In the genomic region with DNA sequence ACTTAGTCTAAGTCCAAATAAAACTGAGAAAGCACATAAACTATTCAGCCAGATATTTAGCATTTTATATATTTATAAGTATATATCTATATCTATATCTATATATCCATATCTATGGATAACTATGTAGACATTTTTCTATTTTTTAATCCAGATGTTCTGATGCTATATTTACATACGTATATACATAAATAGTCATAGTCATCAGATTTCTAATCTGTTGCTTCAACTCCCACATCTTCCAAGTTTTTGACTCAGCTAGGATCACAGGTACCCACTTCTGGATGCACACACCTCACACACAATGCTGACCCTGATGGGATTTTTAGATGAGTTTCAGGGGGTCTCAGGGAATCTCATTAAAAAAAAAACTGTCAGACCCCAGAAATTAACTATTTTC, we compare ENCODE assay signal across 31 cellular contexts. TPM values are rescaled to one million over a fixed set of nuclear protein-coding genes. Genes with fewer than 3 reads are reported as not detected.
"Had no signal": no experiment of that assay in that cellular context is flagged by ENCODE, and none has a peak within 500 bp of the region (broad histone marks: within the 10 kb centered on the region; RNA-seq: fewer than 3 reads in every experiment).

No MANE protein-coding gene starts in this region.

- H3K4me1 ChIP-seq: parathyroid adenoma, psoas muscle, uterus had no signal

- H3K27ac ChIP-seq: neural progenitor cell, ovary, parathyroid adenoma, psoas muscle, skin epidermis, spleen, suprapubic skin, testis, tibial artery, transverse colon, upper lobe of right lung, uterus had no signal

- H3K4me2 ChIP-seq: neural progenitor cell, smooth muscle cell had no signal

- H2AFZ ChIP-seq: neural progenitor cell, parathyroid adenoma had no signal

- H3K9me3 ChIP-seq: ovary, psoas muscle, spleen, suprapubic skin, testis, tibial artery, transverse colon, upper lobe of right lung, uterus had no signal

- ATAC-seq: natural killer cell; psoas muscle; right cardiac atrium; sciatic nerve; stimulated activated memory B cell treated with anti-CD40 and anti-IgM and Interleukin-4, amounts not matched to agents 10 μg/mL and 1 μg/mL and 100 μg/mL, for 72 hours; stimulated activated naive CD8-positive, alpha-beta T cell treated with anti-CD3 and anti-CD28 coated beads, Interleukin-15, amount 100 ng/mL, for 72 hours; stimulated activated naive CD8-positive, alpha-beta T cell treated with anti-CD3 and anti-CD28 coated beads, Interleukin-15, Interleukin-2, amounts not matched to agents 100 U/mL and 50 U/mL, for 24 hours; upper lobe of right lung had no signal

- H3K27me3 ChIP-seq: neural progenitor cell, ovary, suprapubic skin, testis, transverse colon, upper lobe of right lung, uterus had no signal

- H3K36me3 ChIP-seq: neural progenitor cell, ovary, spleen, suprapubic skin, tibial artery, transverse colon, upper lobe of right lung, uterus had no signal

- DNase-seq: natural killer cell; occipital lobe; ovary; posterior cingulate gyrus; psoas muscle; right cardiac atrium; spleen; stimulated activated CD4-positive, alpha-beta T cell treated with anti-CD3 and anti-CD28 coated beads, Interleukin-12 subunit alpha, Interleukin-12 subunit beta, amount 100 ng/mL, for 4 hours; stimulated activated CD4-positive, alpha-beta T cell treated with anti-CD3 and anti-CD28 coated beads, Interleukin-1b, Interleukin-23, amount 100 ng/mL, for 48 hours; stimulated activated CD4-positive, alpha-beta T cell treated with anti-CD3 and anti-CD28 coated beads, Interleukin-4, amount 100 ng/mL, for 1 hour; stimulated activated CD4-positive, alpha-beta T cell treated with anti-CD3 and anti-CD28 coated beads, Interleukin-4, amount 100 ng/mL, for 4 hours; stimulated activated CD8-positive, alpha-beta memory T cell treated with anti-CD3 and anti-CD28 coated beads, Interleukin-4, amount 100 ng/mL, for 48 hours; stimulated activated naive CD4-positive, alpha-beta T cell; stimulated activated naive CD8-positive, alpha-beta T cell treated with anti-CD3 and anti-CD28 coated beads, Interleukin-15, amount 100 ng/mL, for 72 hours; stimulated activated naive CD8-positive, alpha-beta T cell treated with anti-CD3 and anti-CD28 coated beads, Interleukin-15, Interleukin-2, amounts not matched to agents 100 U/mL and 50 U/mL, for 24 hours; substantia nigra; testis; tibial artery; transverse colon; upper lobe of right lung; uterus had no signal

- H3K9ac ChIP-seq: neural progenitor cell, parathyroid adenoma had no signal

- H3K4me3 ChIP-seq: neural progenitor cell, ovary, psoas muscle, skin epidermis, smooth muscle cell, spleen, suprapubic skin, testis, tibial artery, transverse colon, upper lobe of right lung, uterus had no signal

RNA-seq across cellular contexts. Expression of a gene that starts 52.2 kb away (rescaled TPM):
- total RNA-seq: natural killer cell, renal cortical epithelial cell, right cardiac atrium, sciatic nerve, transverse colon, upper lobe of right lung, urinary bladder had no signal
- polyA plus RNA-seq: neural cell, right cardiac atrium, smooth muscle cell had no signal
